30 cellular contexts compared by ENCODE assay signal in genomic region chr2:113723411-113723810, GRCh38.
"Had no signal": no experiment of that assay in that cellular context is flagged by ENCODE, and none has a peak within 500 bp of the region (broad histone marks: within the 10 kb centered on the region; RNA-seq: fewer than 3 reads in every experiment).

No MANE protein-coding gene starts in this region.

- H3K4me3 Mint-ChIP-seq: activated CD4-positive, alpha-beta memory T cell treated with anti-CD3 and anti-CD28 coated beads for 36 hours; activated CD4-positive, alpha-beta T cell treated with anti-CD3 and anti-CD28 coated beads for 36 hours; activated CD4-positive, alpha-beta T cell treated with anti-CD3 and anti-CD28 coated beads, Interleukin-2, amount 10 ng/mL, durations not matched to agents 24 days and 14 days; activated naive CD4-positive, alpha-beta T cell treated with anti-CD3 and anti-CD28 coated beads, Interleukin-2, amount 10 ng/mL, durations not matched to agents 7 days and 5 days; activated naive CD8-positive, alpha-beta T cell treated with anti-CD3 and anti-CD28 coated beads, Interleukin-2, amount 10 ng/mL, durations not matched to agents 7 days and 5 days; activated T-cell treated with anti-CD3 and anti-CD28 coated beads, Interleukin-2, amount 50 U/mL, for 24 hours; activated T-cell treated with anti-CD3 and anti-CD28 coated beads, Interleukin-2, amount 50 U/mL, for 72 hours; brain; dendritic cell treated with granulocyte-macrophage colony-stimulating factor and Interleukin-4, amounts not matched to agents 40 ng/mL and 50 ng/mL, for 4 days had no signal

- ATAC-seq: activated CD4-positive, alpha-beta T cell treated with anti-CD3 and anti-CD28 coated beads for 36 hours; activated naive CD4-positive, alpha-beta T cell treated with anti-CD3 and anti-CD28 coated beads, Interleukin-2, amount 50 U/mL, for 72 hours; activated T-cell treated with anti-CD3 and anti-CD28 coated beads, Interleukin-2, amount 50 U/mL, for 72 hours; foreskin keratinocyte; gastrocnemius medialis had no signal

- H3K4me3 ChIP-seq: ascending aorta, breast epithelium, cardiac muscle cell, coronary artery, dorsolateral prefrontal cortex, esophagus muscularis mucosa, gastrocnemius medialis had no signal

- H3K4me1 Mint-ChIP-seq: activated CD4-positive, alpha-beta T cell treated with anti-CD3 and anti-CD28 coated beads, Interleukin-2, amount 10 ng/mL, durations not matched to agents 24 days and 14 days; activated naive CD4-positive, alpha-beta T cell treated with anti-CD3 and anti-CD28 coated beads, Interleukin-2, amount 10 ng/mL, durations not matched to agents 7 days and 5 days; activated naive CD8-positive, alpha-beta T cell treated with anti-CD3 and anti-CD28 coated beads, Interleukin-2, amount 10 ng/mL, durations not matched to agents 7 days and 5 days; brain had no signal

- H3K27ac ChIP-seq: ascending aorta, breast epithelium, cardiac muscle cell, coronary artery, dorsolateral prefrontal cortex, esophagus muscularis mucosa, foreskin keratinocyte, gastrocnemius medialis had no signal

- H3K36me3 ChIP-seq: breast epithelium had no signal

- DNase-seq: activated CD4-positive, alpha-beta memory T cell treated with anti-CD3 and anti-CD28 coated beads for 36 hours; activated CD4-positive, alpha-beta T cell treated with anti-CD3 and anti-CD28 coated beads for 36 hours; activated CD4-positive, alpha-beta T cell treated with anti-CD3 and anti-CD28 coated beads, Interleukin-2, amount 10 ng/mL, durations not matched to agents 24 days and 14 days; activated CD4-positive, CD25-positive, alpha-beta regulatory T cell; activated CD4-positive, CD25-positive, alpha-beta regulatory T cell treated with anti-CD3 and anti-CD28 coated beads, Interleukin-2, amount 50 U/mL, for 72 hours; activated CD8-positive, alpha-beta memory T cell treated with anti-CD3 and anti-CD28 coated beads, Interleukin-2, amount 50 U/mL, for 48 hours; activated gamma-delta T cell; activated naive CD4-positive, alpha-beta T cell; activated naive CD4-positive, alpha-beta T cell treated with anti-CD3 and anti-CD28 coated beads, Interleukin-2, amount 10 ng/mL, durations not matched to agents 7 days and 5 days; activated naive CD8-positive, alpha-beta T cell treated with anti-CD3 and anti-CD28 coated beads, Interleukin-2, amount 10 ng/mL, durations not matched to agents 7 days and 5 days; activated T-cell treated with anti-CD3 and anti-CD28 coated beads for 4 hours; activated T-cell treated with anti-CD3 and anti-CD28 coated beads, Interleukin-2, amount 50 U/mL, for 24 hours; activated T-cell treated with anti-CD3 and anti-CD28 coated beads, Interleukin-2, amount 50 U/mL, for 72 hours; central memory CD4-positive, alpha-beta T cell; cerebellar nuclear complex; dorsolateral prefrontal cortex; effector memory CD4-positive, alpha-beta T cell; erythroblast; foreskin keratinocyte; gastrocnemius medialis; glutamatergic neuron; T-helper 2 cell had no signal

- H3K9me3 ChIP-seq: ascending aorta, breast epithelium, esophagus muscularis mucosa, gastrocnemius medialis had no signal

- H3K4me1 ChIP-seq: ascending aorta, breast epithelium, esophagus muscularis mucosa, foreskin keratinocyte, gastrocnemius medialis had no signal

- H3K27me3 ChIP-seq: ascending aorta, breast epithelium, cardiac muscle cell, dorsolateral prefrontal cortex, esophagus muscularis mucosa, foreskin keratinocyte, gastrocnemius medialis had no signal

- H3K27ac Mint-ChIP-seq: activated CD4-positive, alpha-beta memory T cell treated with anti-CD3 and anti-CD28 coated beads for 36 hours; activated CD4-positive, alpha-beta T cell treated with anti-CD3 and anti-CD28 coated beads for 36 hours; activated CD4-positive, alpha-beta T cell treated with anti-CD3 and anti-CD28 coated beads, Interleukin-2, amount 10 ng/mL, durations not matched to agents 24 days and 14 days; activated naive CD4-positive, alpha-beta T cell treated with anti-CD3 and anti-CD28 coated beads, Interleukin-2, amount 10 ng/mL, durations not matched to agents 7 days and 5 days; activated naive CD4-positive, alpha-beta T cell treated with anti-CD3 and anti-CD28 coated beads, Interleukin-2, amount 50 U/mL, for 72 hours; activated naive CD8-positive, alpha-beta T cell treated with anti-CD3 and anti-CD28 coated beads, Interleukin-2, amount 10 ng/mL, durations not matched to agents 7 days and 5 days; activated T-cell treated with anti-CD3 and anti-CD28 coated beads, Interleukin-2, amount 50 U/mL, for 72 hours; dendritic cell treated with granulocyte-macrophage colony-stimulating factor and Interleukin-4, amounts not matched to agents 40 ng/mL and 50 ng/mL, for 4 days had no signal

- H3K27me3 Mint-ChIP-seq: activated CD4-positive, alpha-beta memory T cell treated with anti-CD3 and anti-CD28 coated beads for 36 hours; activated CD4-positive, alpha-beta T cell treated with anti-CD3 and anti-CD28 coated beads for 36 hours; activated CD4-positive, alpha-beta T cell treated with anti-CD3 and anti-CD28 coated beads, Interleukin-2, amount 10 ng/mL, durations not matched to agents 24 days and 14 days; activated naive CD4-positive, alpha-beta T cell treated with anti-CD3 and anti-CD28 coated beads, Interleukin-2, amount 10 ng/mL, durations not matched to agents 7 days and 5 days; activated naive CD8-positive, alpha-beta T cell treated with anti-CD3 and anti-CD28 coated beads, Interleukin-2, amount 10 ng/mL, durations not matched to agents 7 days and 5 days; activated T-cell treated with anti-CD3 and anti-CD28 coated beads, Interleukin-2, amount 50 U/mL, for 24 hours; brain; dendritic cell treated with granulocyte-macrophage colony-stimulating factor and Interleukin-4, amounts not matched to agents 40 ng/mL and 50 ng/mL, for 4 days had no signal

- H3K9me3 Mint-ChIP-seq: activated CD4-positive, alpha-beta memory T cell treated with anti-CD3 and anti-CD28 coated beads for 36 hours; activated CD4-positive, alpha-beta T cell treated with anti-CD3 and anti-CD28 coated beads, Interleukin-2, amount 10 ng/mL, durations not matched to agents 24 days and 14 days; activated naive CD4-positive, alpha-beta T cell treated with anti-CD3 and anti-CD28 coated beads, Interleukin-2, amount 10 ng/mL, durations not matched to agents 7 days and 5 days; activated naive CD4-positive, alpha-beta T cell treated with anti-CD3 and anti-CD28 coated beads, Interleukin-2, amount 50 U/mL, for 72 hours; activated naive CD8-positive, alpha-beta T cell treated with anti-CD3 and anti-CD28 coated beads, Interleukin-2, amount 10 ng/mL, durations not matched to agents 7 days and 5 days; activated T-cell treated with anti-CD3 and anti-CD28 coated beads, Interleukin-2, amount 50 U/mL, for 24 hours; activated T-cell treated with anti-CD3 and anti-CD28 coated beads, Interleukin-2, amount 50 U/mL, for 72 hours; brain had no signal
